ENCODE assay signal across 1 cellular context in the genomic region with DNA sequence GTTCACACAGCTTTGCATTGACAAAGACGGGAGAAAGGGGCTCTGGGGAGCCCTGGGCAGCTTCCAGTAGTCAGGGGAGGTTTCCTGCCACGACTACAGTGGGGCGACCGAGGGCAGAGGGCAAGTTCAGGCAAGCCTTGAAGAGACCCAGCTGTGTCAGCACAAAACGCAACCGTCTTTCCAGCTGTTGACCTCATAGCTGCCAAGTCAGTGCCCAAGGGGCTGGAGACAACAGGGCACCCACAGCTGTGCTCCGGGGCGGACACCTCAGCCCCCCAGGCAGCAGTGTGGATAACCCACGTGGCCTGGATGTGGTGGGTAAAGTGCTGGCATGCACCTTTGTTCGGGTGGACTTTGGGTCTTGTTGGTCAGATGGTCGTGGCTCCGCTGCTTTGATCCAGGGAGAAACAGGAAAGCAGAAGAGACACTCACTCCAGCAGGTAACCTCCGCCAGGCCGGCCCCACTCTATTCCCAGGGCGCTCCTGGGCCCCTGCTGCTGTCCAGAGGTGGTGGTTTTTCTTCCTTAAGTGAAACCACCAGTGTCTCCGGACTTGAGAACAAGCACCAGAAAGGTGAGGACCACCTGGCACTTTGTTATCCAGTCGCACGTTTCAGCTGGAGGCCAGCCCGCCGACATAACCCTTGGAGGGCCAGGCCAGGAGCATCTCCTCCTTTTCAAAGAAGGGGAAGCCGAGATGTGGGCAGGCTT.
TF ChIP-seq lines count a peak whose summit lies in the region.

No MANE protein-coding gene starts in this region.

TF ChIP-seq in HepG2, 621 proteins besides CTCF, POLR2A, EP300 and RAD21 (continued from another document and continues in another):
- TF ChIP-seq ZNF777 (CRISPR knock-in tag; IDR thresholded peaks at IDR 0.05) (peak; percentile 72), MATR3 (CRISPR knock-in tag; IDR thresholded peaks at IDR 0.05) (no peak), ZNF101 (CRISPR knock-in tag; IDR thresholded peaks at IDR 0.05; ENCODE audit: borderline replicate concordance, low read depth) (no peak), SIN3B (IDR thresholded peaks at IDR 0.05; ENCODE audit: low read length) (no peak), SMC3 (IDR thresholded peaks at IDR 0.05; ENCODE audit: low read length) (no peak), NFRKB (IDR thresholded peaks at IDR 0.05) (no peak), KDM1A (CRISPR knock-in tag; IDR thresholded peaks at IDR 0.05) (no peak), NFKB2 (CRISPR knock-in tag; IDR thresholded peaks at IDR 0.05; ENCODE audit: borderline replicate concordance) (peak; percentile 95), NR2F2 (IDR thresholded peaks at IDR 0.05; ENCODE audit: borderline replicate concordance, low read depth) (no peak; the same call in 1 of the 2 replicates), ZNF557 (CRISPR knock-in tag; IDR thresholded peaks at IDR 0.05) (0 out of 2 replicates have a peak, but pooled peaks have one; percentile 64), ZNF143 (CRISPR knock-in tag; IDR thresholded peaks at IDR 0.05) (peak; percentile 60), ZNF883 (CRISPR knock-in tag; IDR thresholded peaks at IDR 0.05; ENCODE audit: not compliant biosample characterization) (peak; percentile 92), ZNF235 (CRISPR knock-in tag; IDR thresholded peaks at IDR 0.05; ENCODE audit: borderline replicate concordance) (no peak), REPIN1 (CRISPR knock-in tag; IDR thresholded peaks at IDR 0.05; ENCODE audit: borderline replicate concordance, low read depth) (peak; percentile 80; the same call in 1 of the 2 replicates), ZNF562 (CRISPR knock-in tag; IDR thresholded peaks at IDR 0.05; ENCODE audit: borderline replicate concordance) (no peak), ZNF251 (CRISPR knock-in tag; IDR thresholded peaks at IDR 0.05) (0 out of 2 replicates have a peak, but pooled peaks have one; percentile 68), ZNF83 (CRISPR knock-in tag; IDR thresholded peaks at IDR 0.05; ENCODE audit: borderline replicate concordance) (peak; percentile 98), ISL2 (CRISPR knock-in tag; IDR thresholded peaks at IDR 0.05) (no peak), ZNF549 (CRISPR knock-in tag; IDR thresholded peaks at IDR 0.05) (no peak), ZNF451 (CRISPR knock-in tag; IDR thresholded peaks at IDR 0.05) (peak; percentile 99), MBD4 (IDR thresholded peaks at IDR 0.05; ENCODE audit: borderline replicate concordance, low read length) (no peak), ZNF652 (CRISPR knock-in tag; IDR thresholded peaks at IDR 0.05; ENCODE audit: borderline replicate concordance, low read depth) (peak; percentile 16; the same call in 1 of the 2 replicates), MAF1 (CRISPR knock-in tag; IDR thresholded peaks at IDR 0.05; ENCODE audit: borderline replicate concordance) (no peak), SMYD3 (CRISPR knock-in tag; IDR thresholded peaks at IDR 0.05) (peak; percentile 42; the same call in 1 of the 2 replicates), POLR2G (IDR thresholded peaks at IDR 0.05; ENCODE audit: low read depth, low read length) (peak; percentile 63), ZNF563 (CRISPR knock-in tag; IDR thresholded peaks at IDR 0.05) (peak; percentile 99), NR2F6 (IDR thresholded peaks at IDR 0.05) (peak; percentile 64), NR2F6 (CRISPR knock-in tag; IDR thresholded peaks at IDR 0.05) (peak; percentile 87), FIP1L1 (IDR thresholded peaks at IDR 0.05; ENCODE audit: borderline replicate concordance, insufficient read depth, low read depth, low read length) (no peak), HOXA7 (CRISPR knock-in tag; IDR thresholded peaks at IDR 0.05) (no peak), NFIB (CRISPR knock-in tag; IDR thresholded peaks at IDR 0.05; ENCODE audit: borderline replicate concordance) (no peak), KAT8 (CRISPR knock-in tag; IDR thresholded peaks at IDR 0.05) (peak; percentile 59; the same call in 1 of the 2 replicates), HMG20B (CRISPR knock-in tag; conservative IDR thresholded peaks at IDR 0.05) (peak; percentile 26; the same call in 1 of the 2 replicates), CEBPG (CRISPR knock-in tag; IDR thresholded peaks at IDR 0.05) (peak; percentile 47; the same call in 1 of the 2 replicates)
- TF ChIP-seq, protein P1, sequence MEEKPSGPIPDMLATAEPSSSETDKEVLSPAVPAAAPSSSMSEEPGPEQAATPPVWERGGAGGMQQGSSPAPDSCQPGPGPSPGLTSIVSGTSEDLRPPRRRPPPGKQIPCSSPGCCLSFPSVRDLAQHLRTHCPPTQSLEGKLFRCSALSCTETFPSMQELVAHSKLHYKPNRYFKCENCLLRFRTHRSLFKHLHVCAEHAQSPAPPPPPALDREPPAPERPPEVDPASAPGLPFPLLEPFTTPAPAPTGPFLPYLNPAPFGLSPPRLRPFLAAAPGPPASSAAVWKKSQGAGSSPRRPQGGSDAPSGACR (CRISPR knock-in tag; IDR thresholded peaks at IDR 0.05): peak; percentile 93
- TF ChIP-seq, protein P2, sequence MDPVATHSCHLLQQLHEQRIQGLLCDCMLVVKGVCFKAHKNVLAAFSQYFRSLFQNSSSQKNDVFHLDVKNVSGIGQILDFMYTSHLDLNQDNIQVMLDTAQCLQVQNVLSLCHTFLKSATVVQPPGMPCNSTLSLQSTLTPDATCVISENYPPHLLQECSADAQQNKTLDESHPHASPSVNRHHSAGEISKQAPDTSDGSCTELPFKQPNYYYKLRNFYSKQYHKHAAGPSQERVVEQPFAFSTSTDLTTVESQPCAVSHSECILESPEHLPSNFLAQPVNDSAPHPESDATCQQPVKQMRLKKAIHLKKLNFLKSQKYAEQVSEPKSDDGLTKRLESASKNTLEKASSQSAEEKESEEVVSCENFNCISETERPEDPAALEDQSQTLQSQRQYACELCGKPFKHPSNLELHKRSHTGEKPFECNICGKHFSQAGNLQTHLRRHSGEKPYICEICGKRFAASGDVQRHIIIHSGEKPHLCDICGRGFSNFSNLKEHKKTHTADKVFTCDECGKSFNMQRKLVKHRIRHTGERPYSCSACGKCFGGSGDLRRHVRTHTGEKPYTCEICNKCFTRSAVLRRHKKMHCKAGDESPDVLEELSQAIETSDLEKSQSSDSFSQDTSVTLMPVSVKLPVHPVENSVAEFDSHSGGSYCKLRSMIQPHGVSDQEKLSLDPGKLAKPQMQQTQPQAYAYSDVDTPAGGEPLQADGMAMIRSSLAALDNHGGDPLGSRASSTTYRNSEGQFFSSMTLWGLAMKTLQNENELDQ (CRISPR knock-in tag; IDR thresholded peaks at IDR 0.05; ENCODE audit: borderline replicate concordance): no peak
- TF ChIP-seq, protein P3, sequence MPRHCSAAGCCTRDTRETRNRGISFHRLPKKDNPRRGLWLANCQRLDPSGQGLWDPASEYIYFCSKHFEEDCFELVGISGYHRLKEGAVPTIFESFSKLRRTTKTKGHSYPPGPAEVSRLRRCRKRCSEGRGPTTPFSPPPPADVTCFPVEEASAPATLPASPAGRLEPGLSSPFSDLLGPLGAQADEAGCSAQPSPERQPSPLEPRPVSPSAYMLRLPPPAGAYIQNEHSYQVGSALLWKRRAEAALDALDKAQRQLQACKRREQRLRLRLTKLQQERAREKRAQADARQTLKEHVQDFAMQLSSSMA (CRISPR knock-in tag; IDR thresholded peaks at IDR 0.05): peak; percentile 94; the same call in 1 of the 2 replicates
- TF ChIP-seq, protein P4, sequence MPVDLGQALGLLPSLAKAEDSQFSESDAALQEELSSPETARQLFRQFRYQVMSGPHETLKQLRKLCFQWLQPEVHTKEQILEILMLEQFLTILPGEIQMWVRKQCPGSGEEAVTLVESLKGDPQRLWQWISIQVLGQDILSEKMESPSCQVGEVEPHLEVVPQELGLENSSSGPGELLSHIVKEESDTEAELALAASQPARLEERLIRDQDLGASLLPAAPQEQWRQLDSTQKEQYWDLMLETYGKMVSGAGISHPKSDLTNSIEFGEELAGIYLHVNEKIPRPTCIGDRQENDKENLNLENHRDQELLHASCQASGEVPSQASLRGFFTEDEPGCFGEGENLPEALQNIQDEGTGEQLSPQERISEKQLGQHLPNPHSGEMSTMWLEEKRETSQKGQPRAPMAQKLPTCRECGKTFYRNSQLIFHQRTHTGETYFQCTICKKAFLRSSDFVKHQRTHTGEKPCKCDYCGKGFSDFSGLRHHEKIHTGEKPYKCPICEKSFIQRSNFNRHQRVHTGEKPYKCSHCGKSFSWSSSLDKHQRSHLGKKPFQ (CRISPR knock-in tag; IDR thresholded peaks at IDR 0.05; ENCODE audit: insufficient replicate concordance): peak; percentile 87
- TF ChIP-seq, protein P5, sequence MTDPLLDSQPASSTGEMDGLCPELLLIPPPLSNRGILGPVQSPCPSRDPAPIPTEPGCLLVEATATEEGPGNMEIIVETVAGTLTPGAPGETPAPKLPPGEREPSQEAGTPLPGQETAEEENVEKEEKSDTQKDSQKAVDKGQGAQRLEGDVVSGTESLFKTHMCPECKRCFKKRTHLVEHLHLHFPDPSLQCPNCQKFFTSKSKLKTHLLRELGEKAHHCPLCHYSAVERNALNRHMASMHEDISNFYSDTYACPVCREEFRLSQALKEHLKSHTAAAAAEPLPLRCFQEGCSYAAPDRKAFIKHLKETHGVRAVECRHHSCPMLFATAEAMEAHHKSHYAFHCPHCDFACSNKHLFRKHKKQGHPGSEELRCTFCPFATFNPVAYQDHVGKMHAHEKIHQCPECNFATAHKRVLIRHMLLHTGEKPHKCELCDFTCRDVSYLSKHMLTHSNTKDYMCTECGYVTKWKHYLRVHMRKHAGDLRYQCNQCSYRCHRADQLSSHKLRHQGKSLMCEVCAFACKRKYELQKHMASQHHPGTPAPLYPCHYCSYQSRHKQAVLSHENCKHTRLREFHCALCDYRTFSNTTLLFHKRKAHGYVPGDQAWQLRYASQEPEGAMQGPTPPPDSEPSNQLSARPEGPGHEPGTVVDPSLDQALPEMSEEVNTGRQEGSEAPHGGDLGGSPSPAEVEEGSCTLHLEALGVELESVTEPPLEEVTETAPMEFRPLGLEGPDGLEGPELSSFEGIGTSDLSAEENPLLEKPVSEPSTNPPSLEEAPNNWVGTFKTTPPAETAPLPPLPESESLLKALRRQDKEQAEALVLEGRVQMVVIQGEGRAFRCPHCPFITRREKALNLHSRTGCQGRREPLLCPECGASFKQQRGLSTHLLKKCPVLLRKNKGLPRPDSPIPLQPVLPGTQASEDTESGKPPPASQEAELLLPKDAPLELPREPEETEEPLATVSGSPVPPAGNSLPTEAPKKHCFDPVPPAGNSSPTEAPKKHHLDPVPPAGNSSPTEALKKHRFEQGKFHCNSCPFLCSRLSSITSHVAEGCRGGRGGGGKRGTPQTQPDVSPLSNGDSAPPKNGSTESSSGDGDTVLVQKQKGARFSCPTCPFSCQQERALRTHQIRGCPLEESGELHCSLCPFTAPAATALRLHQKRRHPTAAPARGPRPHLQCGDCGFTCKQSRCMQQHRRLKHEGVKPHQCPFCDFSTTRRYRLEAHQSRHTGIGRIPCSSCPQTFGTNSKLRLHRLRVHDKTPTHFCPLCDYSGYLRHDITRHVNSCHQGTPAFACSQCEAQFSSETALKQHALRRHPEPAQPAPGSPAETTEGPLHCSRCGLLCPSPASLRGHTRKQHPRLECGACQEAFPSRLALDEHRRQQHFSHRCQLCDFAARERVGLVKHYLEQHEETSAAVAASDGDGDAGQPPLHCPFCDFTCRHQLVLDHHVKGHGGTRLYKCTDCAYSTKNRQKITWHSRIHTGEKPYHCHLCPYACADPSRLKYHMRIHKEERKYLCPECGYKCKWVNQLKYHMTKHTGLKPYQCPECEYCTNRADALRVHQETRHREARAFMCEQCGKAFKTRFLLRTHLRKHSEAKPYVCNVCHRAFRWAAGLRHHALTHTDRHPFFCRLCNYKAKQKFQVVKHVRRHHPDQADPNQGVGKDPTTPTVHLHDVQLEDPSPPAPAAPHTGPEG (CRISPR knock-in tag; IDR thresholded peaks at IDR 0.05): no peak
- TF ChIP-seq, protein P6, sequence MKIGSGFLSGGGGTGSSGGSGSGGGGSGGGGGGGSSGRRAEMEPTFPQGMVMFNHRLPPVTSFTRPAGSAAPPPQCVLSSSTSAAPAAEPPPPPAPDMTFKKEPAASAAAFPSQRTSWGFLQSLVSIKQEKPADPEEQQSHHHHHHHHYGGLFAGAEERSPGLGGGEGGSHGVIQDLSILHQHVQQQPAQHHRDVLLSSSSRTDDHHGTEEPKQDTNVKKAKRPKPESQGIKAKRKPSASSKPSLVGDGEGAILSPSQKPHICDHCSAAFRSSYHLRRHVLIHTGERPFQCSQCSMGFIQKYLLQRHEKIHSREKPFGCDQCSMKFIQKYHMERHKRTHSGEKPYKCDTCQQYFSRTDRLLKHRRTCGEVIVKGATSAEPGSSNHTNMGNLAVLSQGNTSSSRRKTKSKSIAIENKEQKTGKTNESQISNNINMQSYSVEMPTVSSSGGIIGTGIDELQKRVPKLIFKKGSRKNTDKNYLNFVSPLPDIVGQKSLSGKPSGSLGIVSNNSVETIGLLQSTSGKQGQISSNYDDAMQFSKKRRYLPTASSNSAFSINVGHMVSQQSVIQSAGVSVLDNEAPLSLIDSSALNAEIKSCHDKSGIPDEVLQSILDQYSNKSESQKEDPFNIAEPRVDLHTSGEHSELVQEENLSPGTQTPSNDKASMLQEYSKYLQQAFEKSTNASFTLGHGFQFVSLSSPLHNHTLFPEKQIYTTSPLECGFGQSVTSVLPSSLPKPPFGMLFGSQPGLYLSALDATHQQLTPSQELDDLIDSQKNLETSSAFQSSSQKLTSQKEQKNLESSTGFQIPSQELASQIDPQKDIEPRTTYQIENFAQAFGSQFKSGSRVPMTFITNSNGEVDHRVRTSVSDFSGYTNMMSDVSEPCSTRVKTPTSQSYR (CRISPR knock-in tag; IDR thresholded peaks at IDR 0.05; ENCODE audit: borderline replicate concordance): peak; percentile 77; the same call in 1 of the 2 replicates
- TF ChIP-seq, protein P7, sequence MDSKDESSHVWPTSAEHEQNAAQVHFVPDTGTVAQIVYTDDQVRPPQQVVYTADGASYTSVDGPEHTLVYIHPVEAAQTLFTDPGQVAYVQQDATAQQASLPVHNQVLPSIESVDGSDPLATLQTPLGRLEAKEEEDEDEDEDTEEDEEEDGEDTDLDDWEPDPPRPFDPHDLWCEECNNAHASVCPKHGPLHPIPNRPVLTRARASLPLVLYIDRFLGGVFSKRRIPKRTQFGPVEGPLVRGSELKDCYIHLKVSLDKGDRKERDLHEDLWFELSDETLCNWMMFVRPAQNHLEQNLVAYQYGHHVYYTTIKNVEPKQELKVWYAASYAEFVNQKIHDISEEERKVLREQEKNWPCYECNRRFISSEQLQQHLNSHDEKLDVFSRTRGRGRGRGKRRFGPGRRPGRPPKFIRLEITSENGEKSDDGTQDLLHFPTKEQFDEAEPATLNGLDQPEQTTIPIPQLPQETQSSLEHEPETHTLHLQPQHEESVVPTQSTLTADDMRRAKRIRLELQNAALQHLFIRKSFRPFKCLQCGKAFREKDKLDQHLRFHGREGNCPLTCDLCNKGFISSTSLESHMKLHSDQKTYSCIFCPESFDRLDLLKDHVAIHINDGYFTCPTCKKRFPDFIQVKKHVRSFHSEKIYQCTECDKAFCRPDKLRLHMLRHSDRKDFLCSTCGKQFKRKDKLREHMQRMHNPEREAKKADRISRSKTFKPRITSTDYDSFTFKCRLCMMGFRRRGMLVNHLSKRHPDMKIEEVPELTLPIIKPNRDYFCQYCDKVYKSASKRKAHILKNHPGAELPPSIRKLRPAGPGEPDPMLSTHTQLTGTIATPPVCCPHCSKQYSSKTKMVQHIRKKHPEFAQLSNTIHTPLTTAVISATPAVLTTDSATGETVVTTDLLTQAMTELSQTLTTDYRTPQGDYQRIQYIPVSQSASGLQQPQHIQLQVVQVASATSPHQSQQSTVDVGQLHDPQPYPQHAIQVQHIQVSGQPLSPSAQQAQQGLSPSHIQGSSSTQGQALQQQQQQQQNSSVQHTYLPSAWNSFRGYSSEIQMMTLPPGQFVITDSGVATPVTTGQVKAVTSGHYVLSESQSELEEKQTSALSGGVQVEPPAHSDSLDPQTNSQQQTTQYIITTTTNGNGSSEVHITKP (CRISPR knock-in tag; IDR thresholded peaks at IDR 0.05; ENCODE audit: low read depth): no peak
- TF ChIP-seq, protein P8, sequence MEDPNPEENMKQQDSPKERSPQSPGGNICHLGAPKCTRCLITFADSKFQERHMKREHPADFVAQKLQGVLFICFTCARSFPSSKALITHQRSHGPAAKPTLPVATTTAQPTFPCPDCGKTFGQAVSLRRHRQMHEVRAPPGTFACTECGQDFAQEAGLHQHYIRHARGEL (CRISPR knock-in tag; IDR thresholded peaks at IDR 0.05): peak; percentile 88
